Comparison of ENCODE assay signal across 1 cellular context in genomic region chr14:23648764-23649460, GRCh38.
TF ChIP-seq lines count a peak whose summit lies in the region.

No MANE protein-coding gene starts in this region.

TF ChIP-seq in HepG2, 621 proteins besides CTCF, POLR2A, EP300 and RAD21 (continued from another document):
- no peak for TF ChIP-seq PATZ1 (CRISPR knock-in tag; IDR thresholded peaks at IDR 0.05)
- TF ChIP-seq SP140L (CRISPR knock-in tag; IDR thresholded peaks at IDR 0.05; ENCODE audit: borderline replicate concordance), result no peak
- no peak for TF ChIP-seq DNMT3B (CRISPR knock-in tag; conservative IDR thresholded peaks at IDR 0.05)
- TF ChIP-seq IKZF1 (IDR thresholded peaks at IDR 0.05), result peak; percentile 95; the same call in 1 of the 2 replicates
- no peak for TF ChIP-seq ZNF276 (CRISPR knock-in tag; IDR thresholded peaks at IDR 0.05; ENCODE audit: low read depth)
- no peak for TF ChIP-seq FOXA3 (CRISPR knock-in tag; IDR thresholded peaks at IDR 0.05)
- TF ChIP-seq SP4 (CRISPR knock-in tag; IDR thresholded peaks at IDR 0.05), result 0 out of 2 replicates have a peak, but pooled peaks have one; percentile 9
- 0 out of 2 replicates have a peak, but pooled peaks have one; percentile 23 for TF ChIP-seq CBX5 (CRISPR knock-in tag; IDR thresholded peaks at IDR 0.05; ENCODE audit: borderline replicate concordance)
- TF ChIP-seq ZNF704 (CRISPR knock-in tag; IDR thresholded peaks at IDR 0.05; ENCODE audit: borderline replicate concordance), result no peak
- TF ChIP-seq ARID5B (CRISPR knock-in tag; IDR thresholded peaks at IDR 0.05), result no peak
- TF ChIP-seq ZNF543 (CRISPR knock-in tag; IDR thresholded peaks at IDR 0.05), result 0 out of 2 replicates have a peak, but pooled peaks have one; percentile 28
- TF ChIP-seq JUND (CRISPR knock-in tag; IDR thresholded peaks at IDR 0.05), result no peak
- no peak for TF ChIP-seq TFDP1 (CRISPR knock-in tag; IDR thresholded peaks at IDR 0.05; ENCODE audit: borderline replicate concordance)
- TF ChIP-seq ZNF343 (CRISPR knock-in tag; IDR thresholded peaks at IDR 0.05), result no peak
- 0 out of 4 replicates have a peak, but pooled peaks of 1 of the 2 experiments have one; percentile 11 for TF ChIP-seq ATF4 (CRISPR knock-in tag; IDR thresholded peaks at IDR 0.05)
- TF ChIP-seq PHB2 (IDR thresholded peaks at IDR 0.05; ENCODE audit: partially characterized antibody), result peak; percentile 82
- TF ChIP-seq SOX6 (IDR thresholded peaks at IDR 0.05), result peak; percentile 85; the same call in 1 of the 2 replicates
- no peak for TF ChIP-seq SOX6 (CRISPR knock-in tag; IDR thresholded peaks at IDR 0.05)
- TF ChIP-seq NR1H2 (CRISPR knock-in tag; IDR thresholded peaks at IDR 0.05; ENCODE audit: borderline replicate concordance, low read depth), result peak; percentile 65; the same call in 1 of the 2 replicates
- no peak for TF ChIP-seq TBL1XR1 (IDR thresholded peaks at IDR 0.05; ENCODE audit: borderline replicate concordance, low read length, partially characterized antibody)
- TF ChIP-seq ZNF446 (CRISPR knock-in tag; IDR thresholded peaks at IDR 0.05), result no peak
- no peak for TF ChIP-seq FOSL1 (CRISPR knock-in tag; IDR thresholded peaks at IDR 0.05; ENCODE audit: borderline replicate concordance)
- peak; percentile 40; the same call in 1 of the 2 replicates for TF ChIP-seq FOXK2 (IDR thresholded peaks at IDR 0.05)
- TF ChIP-seq ARNTL (CRISPR knock-in tag; IDR thresholded peaks at IDR 0.05), result no peak
- TF ChIP-seq MIER3 (CRISPR knock-in tag; IDR thresholded peaks at IDR 0.05; ENCODE audit: borderline replicate concordance), result no peak
- TF ChIP-seq IRF9 (CRISPR knock-in tag; IDR thresholded peaks at IDR 0.05; ENCODE audit: borderline replicate concordance), result no peak
- no peak for TF ChIP-seq ZNF780A (CRISPR knock-in tag; IDR thresholded peaks at IDR 0.05)
- TF ChIP-seq DMAP1 (CRISPR knock-in tag; IDR thresholded peaks at IDR 0.05), result no peak
- TF ChIP-seq FOSL2 (CRISPR knock-in tag; IDR thresholded peaks at IDR 0.05), result 0 out of 2 replicates have a peak, but pooled peaks have one; percentile 19
- no peak for TF ChIP-seq MTF1 (CRISPR knock-in tag; IDR thresholded peaks at IDR 0.05)
- no peak for TF ChIP-seq HNF4A (CRISPR knock-in tag; IDR thresholded peaks at IDR 0.05)
- no peak for TF ChIP-seq ZNF749 (CRISPR knock-in tag; IDR thresholded peaks at IDR 0.05; ENCODE audit: borderline replicate concordance)
